In genomic region chr13:34003712-34004111, GRCh38 we compare ENCODE assay signal across 27 cellular contexts.
"Had no signal": no experiment of that assay in that cellular context is flagged by ENCODE, and none has a peak within 500 bp of the region (broad histone marks: within the 10 kb centered on the region; RNA-seq: fewer than 3 reads in every experiment).

No MANE protein-coding gene starts in this region.

- H3K27me3 ChIP-seq: ovary, right lobe of liver, sigmoid colon, stomach, thyroid gland, tibial nerve, upper lobe of left lung, vagina had no signal

- H3K9me3 ChIP-seq: ovary, psoas muscle, right lobe of liver, sigmoid colon, stomach, thoracic aorta, thyroid gland, tibial nerve, upper lobe of left lung, vagina had no signal

- H3K27ac ChIP-seq: ovary, parathyroid adenoma, psoas muscle, right lobe of liver, sigmoid colon, stomach, thoracic aorta, thyroid gland, tibial nerve, upper lobe of left lung, vagina had no signal

- ATAC-seq: natural killer cell; psoas muscle; right cardiac atrium; right lobe of liver; stimulated activated effector memory CD8-positive, alpha-beta T cell treated with anti-CD3 and anti-CD28 coated beads, Interleukin-12 subunit alpha, Interleukin-12 subunit beta, amount 100 ng/mL, for 72 hours; stimulated activated naive B cell treated with anti-CD40 and anti-IgM and Interleukin-4, amounts not matched to agents 10 μg/mL and 1 μg/mL and 100 μg/mL, for 72 hours had no signal

- H3K79me2 ChIP-seq: parathyroid adenoma had no signal

- H3K36me3 Mint-ChIP-seq: natural killer cell; stimulated activated effector memory CD8-positive, alpha-beta T cell treated with anti-CD3 and anti-CD28 coated beads, Interleukin-12 subunit alpha, Interleukin-12 subunit beta, amount 100 ng/mL, for 72 hours; stimulated activated naive B cell treated with anti-CD40 and anti-IgM and Interleukin-4, amounts not matched to agents 10 μg/mL and 1 μg/mL and 100 μg/mL, for 72 hours had no signal

- H3K4me3 ChIP-seq: ovary, psoas muscle, right lobe of liver, sigmoid colon, stomach, thoracic aorta, thyroid gland, tibial nerve, upper lobe of left lung, vagina had no signal

- DNase-seq: natural killer cell; nephron progenitor cell; occipital lobe; ovary; psoas muscle; right cardiac atrium; right lobe of liver; sigmoid colon; small intestine; stimulated activated CD4-positive, alpha-beta T cell treated with anti-CD3 and anti-CD28 coated beads, Interleukin-15, amount 100 ng/mL, for 24 hours; stimulated activated CD4-positive, alpha-beta T cell treated with anti-CD3 and anti-CD28 coated beads, Interleukin-2, amount 100 ng/mL, for 24 hours; stimulated activated CD4-positive, alpha-beta T cell treated with anti-CD3 and anti-CD28 coated beads, Interleukin-2, amount 100 ng/mL, for 48 hours; stimulated activated CD4-positive, alpha-beta T cell treated with anti-CD3 and anti-CD28 coated beads, Interleukin-4, amount 100 ng/mL, for 24 hours; stimulated activated naive B cell treated with anti-CD40 and anti-IgM and Interleukin-4, amounts not matched to agents 10 μg/mL and 1 μg/mL and 100 μg/mL, for 72 hours; stimulated activated naive CD4-positive, alpha-beta T cell treated with Interleukin-2 at 50 U/mL for 16 hours; stomach; thyroid gland; trophoblast cell; upper lobe of left lung had no signal

- H3K27ac Mint-ChIP-seq: natural killer cell; nephron progenitor cell; progenitor cell of endocrine pancreas; stimulated activated effector memory CD8-positive, alpha-beta T cell treated with anti-CD3 and anti-CD28 coated beads, Interleukin-12 subunit alpha, Interleukin-12 subunit beta, amount 100 ng/mL, for 72 hours; stimulated activated naive B cell treated with anti-CD40 and anti-IgM and Interleukin-4, amounts not matched to agents 10 μg/mL and 1 μg/mL and 100 μg/mL, for 72 hours; stimulated activated naive CD8-positive, alpha-beta T cell treated with anti-CD3 and anti-CD28 coated beads, Interleukin-15, Interleukin-2, amounts not matched to agents 100 ng/mL and 50 ng/mL, for 24 hours had no signal

- H3K9ac ChIP-seq: parathyroid adenoma had no signal

- H3K27me3 Mint-ChIP-seq: progenitor cell of endocrine pancreas; stimulated activated naive CD8-positive, alpha-beta T cell treated with anti-CD3 and anti-CD28 coated beads, Interleukin-15, Interleukin-2, amounts not matched to agents 100 ng/mL and 50 ng/mL, for 24 hours had no signal

- H3K9me3 Mint-ChIP-seq: nephron progenitor cell; neural crest cell; stimulated activated effector memory CD8-positive, alpha-beta T cell treated with anti-CD3 and anti-CD28 coated beads, Interleukin-12 subunit alpha, Interleukin-12 subunit beta, amount 100 ng/mL, for 72 hours; stimulated activated naive B cell treated with anti-CD40 and anti-IgM and Interleukin-4, amounts not matched to agents 10 μg/mL and 1 μg/mL and 100 μg/mL, for 72 hours; stimulated activated naive CD8-positive, alpha-beta T cell treated with anti-CD3 and anti-CD28 coated beads, Interleukin-15, Interleukin-2, amounts not matched to agents 100 ng/mL and 50 ng/mL, for 24 hours had no signal

- H3K4me3 Mint-ChIP-seq: natural killer cell; nephron progenitor cell; neural crest cell; stimulated activated effector memory CD8-positive, alpha-beta T cell treated with anti-CD3 and anti-CD28 coated beads, Interleukin-12 subunit alpha, Interleukin-12 subunit beta, amount 100 ng/mL, for 72 hours; stimulated activated naive B cell treated with anti-CD40 and anti-IgM and Interleukin-4, amounts not matched to agents 10 μg/mL and 1 μg/mL and 100 μg/mL, for 72 hours; stimulated activated naive CD8-positive, alpha-beta T cell treated with anti-CD3 and anti-CD28 coated beads, Interleukin-15, Interleukin-2, amounts not matched to agents 100 ng/mL and 50 ng/mL, for 24 hours had no signal

- H3K4me1 Mint-ChIP-seq: natural killer cell; neural crest cell; stimulated activated effector memory CD8-positive, alpha-beta T cell treated with anti-CD3 and anti-CD28 coated beads, Interleukin-12 subunit alpha, Interleukin-12 subunit beta, amount 100 ng/mL, for 72 hours; stimulated activated naive B cell treated with anti-CD40 and anti-IgM and Interleukin-4, amounts not matched to agents 10 μg/mL and 1 μg/mL and 100 μg/mL, for 72 hours had no signal

- H2AFZ ChIP-seq: parathyroid adenoma had no signal

- H3K36me3 ChIP-seq: ovary, right lobe of liver, sigmoid colon, stomach, thoracic aorta, thyroid gland, tibial nerve, upper lobe of left lung, vagina had no signal

- H3K4me1 ChIP-seq: parathyroid adenoma, psoas muscle, tibial nerve, upper lobe of left lung, vagina had no signal
